ENCODE assay signal across 17 cellular contexts in the genomic region with DNA sequence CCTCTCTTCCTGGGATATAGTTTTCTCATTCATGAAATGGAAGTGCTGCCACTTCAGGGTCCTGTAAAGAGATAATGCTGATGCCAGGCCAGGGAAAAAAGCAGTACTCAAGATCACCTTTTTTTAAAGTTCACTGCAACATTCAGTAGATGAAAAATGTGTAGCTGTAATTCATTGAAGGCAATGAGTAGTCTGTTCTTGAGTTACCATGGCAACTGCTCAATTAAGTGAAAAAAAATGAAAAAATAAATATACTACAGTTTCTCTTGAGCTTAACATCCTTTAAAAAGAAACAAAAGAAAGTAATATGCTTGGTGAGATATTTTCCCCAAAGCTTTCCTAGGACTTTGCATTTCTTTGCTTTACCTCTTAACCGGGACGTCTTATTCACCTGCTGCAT.
DNase-seq lines count a peak whose midpoint lies in the region; ATAC-seq and TF ChIP-seq lines count a peak whose summit lies in the region.
"Had no signal": no experiment of that assay in that cellular context is flagged by ENCODE, and none has a peak within 500 bp of the region (broad histone marks: within the 10 kb centered on the region; RNA-seq: fewer than 3 reads in every experiment).

No MANE protein-coding gene starts in this region.

- in situ Hi-C loops in GM23248 (cut with MboI) (no loop called here), IMR-90 (cut with MboI; ENCODE audit: low sequenced_read_pairs) (no loop called here)

- no peak overlapping the region for H2BK5ac ChIP-seq in IMR-90 (ENCODE audit: low read depth, low read length, poor library complexity, severe bottlenecking)

- POLR2A ChIA-PET in IMR-90 (lab: Charles Lee; ENCODE audit: unreplicated experiment) = interaction anchor here (0.5 kb wide), 1 partner anchor 108 kb away, joined by 3 read pairs; no protein-coding TSS in a partner anchor

- DNase-seq in GM23248 (peak; percentile 10), IMR-90 (peak; percentile 19), dorsolateral prefrontal cortex (no peak), mucosa of descending colon (no peak), HPDE6-E6E7 (ENCODE audit: extremely low spot score) (no peak)
- DNase-seq: ACHN; BE2C; CD4-positive, CD25-positive, alpha-beta regulatory T cell; CD8-positive, alpha-beta memory T cell; COR-L47; DMS 273 treated with DMSO at 0.1 percent for 48 hours; DMS79; GF-D8; H9; KBM-7 had no signal

- no peak overlapping the region for H4K5ac ChIP-seq in IMR-90 (ENCODE audit: low read depth, low read length)

- no peak for ATAC-seq in IMR-90 (ENCODE audit: low read depth)
- ATAC-seq in mucosa of descending colon = no peak
- ATAC-seq in GM18505 (IDR thresholded peaks at IDR 0.05; ENCODE audit: unreplicated experiment) = no peak

- H3K9me1 ChIP-seq in IMR-90 (ENCODE audit: insufficient read depth, low read length) = peaks cover 18% of the 10 kb centered on the region

- H3K4me1 ChIP-seq in GM23248 (ENCODE audit: insufficient read depth) (peaks cover 1% of the 10 kb centered on the region), IMR-90 (ENCODE audit: control insufficient read depth, insufficient read depth, low read length) (peaks cover 12% of the 10 kb centered on the region), mucosa of descending colon (ENCODE audit: low read depth) (no peaks in the 10 kb centered on the region)
- H3K4me1 ChIP-seq: BE2C had no signal

- H3K56ac ChIP-seq in IMR-90 (ENCODE audit: extremely low read depth, insufficient read depth, low read length) = no peak overlapping the region

- no peak overlapping the region for H2AFZ ChIP-seq in GM23248
- no peak overlapping the region for H2AFZ ChIP-seq in IMR-90 (replicated peaks; ENCODE audit: low read length, poor library complexity)

- H3K23ac ChIP-seq in IMR-90 (ENCODE audit: low read depth, low read length) = no peak overlapping the region

- no TSS peak for BruUV-seq in IMR-90 (replicated peaks; lab: Mats Ljungman, UMichigan)

- no peak for TF ChIP-seq RAD21 in IMR-90 (IDR thresholded peaks at IDR 0.05; ENCODE audit: low read length)

- no peaks in the 10 kb centered on the region for H3K36me3 ChIP-seq in GM23248 (ENCODE audit: low read depth)
- H3K36me3 ChIP-seq in IMR-90 (ENCODE audit: control insufficient read depth, insufficient read depth, low read length) = no peaks in the 10 kb centered on the region
- no peaks in the 10 kb centered on the region for H3K36me3 ChIP-seq in mucosa of descending colon (ENCODE audit: low read depth)
- H3K36me3 ChIP-seq: BE2C had no signal

- no peak overlapping the region for H3K4me2 ChIP-seq in GM23248 (ENCODE audit: unreplicated experiment)
- no peak overlapping the region for H3K4me2 ChIP-seq in IMR-90 (ENCODE audit: low read depth, low read length)

- no peak overlapping the region for H2BK15ac ChIP-seq in IMR-90 (ENCODE audit: low read depth, low read length)

- H3K4me3 ChIP-seq in GM23248 (no peak overlapping the region), IMR-90 (ENCODE audit: insufficient read depth, low read depth, low read length) (no peak overlapping the region), dorsolateral prefrontal cortex (no peak overlapping the region), mucosa of descending colon (no peak overlapping the region)

- H3K79me2 ChIP-seq in GM23248 (ENCODE audit: insufficient read depth) = no peaks in the 10 kb centered on the region

- dilution Hi-C loops in IMR-90 (cut with HindIII; ENCODE audit: low sequenced_read_pairs, unreplicated experiment) = no loop called here

- H4K20me1 ChIP-seq in GM23248 (ENCODE audit: insufficient read depth) (no peaks in the 10 kb centered on the region), IMR-90 (ENCODE audit: insufficient read depth, low read length) (no peaks in the 10 kb centered on the region)

- H3K79me1 ChIP-seq in IMR-90 (ENCODE audit: low read depth in 1 of 2, low read length in 2 of 2) = peaks cover 0 to 45% of the 10 kb centered on the region in 2 experiments; a peak in 2 of 4 replicates

- no peak overlapping the region for H3K27ac ChIP-seq in GM23248
- no peak overlapping the region for H3K27ac ChIP-seq in IMR-90 (ENCODE audit: insufficient read depth, low read length)
- peak overlapping the region in 49 of 59 donors; percentile 29 to 97 (median 91) for H3K27ac ChIP-seq in dorsolateral prefrontal cortex
- peak overlapping the region; percentile 92 for H3K27ac ChIP-seq in temporal lobe (ENCODE audit: low read depth, low read length)

- H3K27me3 ChIP-seq in GM23248 (replicated peaks; ENCODE audit: insufficient read depth) (no peaks in the 10 kb centered on the region), IMR-90 (ENCODE audit: control insufficient read depth, insufficient read depth, low read length) (no peaks in the 10 kb centered on the region), dorsolateral prefrontal cortex (no peaks in the 10 kb centered on the region)
- H3K27me3 ChIP-seq: BE2C had no signal

- no peak overlapping the region for H2BK20ac ChIP-seq in IMR-90 (ENCODE audit: low read depth, low read length)

- no peak overlapping the region for H3K4ac ChIP-seq in IMR-90 (ENCODE audit: low read depth, low read length)

- TF ChIP-seq POLR2A in IMR-90 (IDR thresholded peaks at IDR 0.05; ENCODE audit: low read depth, low read length) (no peak), GM18505 (IDR thresholded peaks at IDR 0.05; ENCODE audit: borderline replicate concordance, extremely low read depth, insufficient read depth, insufficient read length) (no peak)

- no peak overlapping the region for H4K91ac ChIP-seq in IMR-90 (ENCODE audit: insufficient read depth, low read depth, low read length)

- TF ChIP-seq CTCF in IMR-90 (conservative IDR thresholded peaks at IDR 0.05; ENCODE audit: low read depth, low read length) (no peak), dorsolateral prefrontal cortex (IDR thresholded peaks at IDR 0.05 in 54 of 56, conservative IDR thresholded peaks at IDR 0.05 in 2 of 56; ENCODE audit: low read depth in 1 of 56, partially characterized antibody in 56 of 56) (no peak), mucosa of descending colon (IDR thresholded peaks at IDR 0.05) (no peak)

- H3K9me2 ChIP-seq in GM23248 (ENCODE audit: insufficient read depth) = no peaks in the 10 kb centered on the region

- peaks cover 4% of the 10 kb centered on the region; the same call in 1 of the 2 replicates for H3F3A ChIP-seq in GM23248 (ENCODE audit: insufficient read depth)

- H3K14ac ChIP-seq in IMR-90 (replicated peaks; ENCODE audit: low read depth, low read length) = 0 out of 2 replicates have a peak overlapping the region, but pooled peaks have one; percentile 19

- intact Hi-C loops in IMR-90 (cut with micrococcal nuclease) (no loop called here), dorsolateral prefrontal cortex (cut with DNase I) (loop anchor here in 1 of 2 donors (5.0 kb wide), 1 partner anchor 37 kb away; no protein-coding TSS in a partner anchor), mucosa of descending colon (cut with DNase I, micrococcal nuclease) (no loop called here)

- H2AK9ac ChIP-seq in IMR-90 (replicated peaks; ENCODE audit: low read depth, low read length, poor library complexity) = no peak overlapping the region

- WGBS in GM23248 (ENCODE audit: low coverage in 1 of 2, low lambda C conversion rate in 2 of 2, missing lambda C conversion rate in 2 of 2), 2 experiments = 86 to 89% methylated on average over 2 of the region's 2 CpGs
- no CpG with 5 or more reads among the region's 2 CpGs for WGBS in IMR-90 (ENCODE audit: extremely low coverage in 2 of 2, insufficient read length in 1 of 2), 2 experiments

- CTCF ChIA-PET in IMR-90 (lab: Yijun Ruan, JAX) = no interaction called here

- peak overlapping the region; percentile 20; the same call in 1 of the 2 replicates for H2AK5ac ChIP-seq in IMR-90 (ENCODE audit: low read depth, low read length)

- H2BK120ac ChIP-seq in IMR-90 (ENCODE audit: low read depth, low read length) = no peak overlapping the region

- no peaks in the 10 kb centered on the region for H3K9me3 ChIP-seq in GM23248 (ENCODE audit: low read depth)
- H3K9me3 ChIP-seq in IMR-90 (ENCODE audit: control insufficient read depth, insufficient read depth, low read length) = no peaks in the 10 kb centered on the region
- H3K9me3 ChIP-seq in mucosa of descending colon = no peaks in the 10 kb centered on the region
- H3K9me3 ChIP-seq: BE2C had no signal

- H3K9ac ChIP-seq in GM23248 = no peak overlapping the region
- no peak overlapping the region for H3K9ac ChIP-seq in IMR-90 (ENCODE audit: low read depth, low read length)

- H4K8ac ChIP-seq in IMR-90 (ENCODE audit: low read depth in 2 of 2, low read length in 2 of 2) = no peak overlapping the region

- H3K18ac ChIP-seq in IMR-90 (ENCODE audit: low read depth, low read length) = no peak overlapping the region

TF ChIP-seq in IMR-90, 13 proteins besides CTCF, POLR2A, EP300 and RAD21 (continues in another document):
- TF ChIP-seq MAFK (IDR thresholded peaks at IDR 0.05; ENCODE audit: low read depth, low read length) (no peak), MAZ (IDR thresholded peaks at IDR 0.05; ENCODE audit: borderline replicate concordance, low read depth, low read length) (no peak), MXI1 (IDR thresholded peaks at IDR 0.05; ENCODE audit: borderline replicate concordance, low read depth, low read length) (no peak), BHLHE40 (IDR thresholded peaks at IDR 0.05; ENCODE audit: low read depth, low read length) (no peak), CEBPB (IDR thresholded peaks at IDR 0.05; ENCODE audit: low read depth, low read length) (no peak), FOS (IDR thresholded peaks at IDR 0.05; ENCODE audit: low read depth, low read length) (no peak), NFE2L2 (IDR thresholded peaks at IDR 0.05; ENCODE audit: low read depth, low read length) (no peak), SMC3 (IDR thresholded peaks at IDR 0.05; ENCODE audit: low read depth, low read length) (no peak)
- TF ChIP-seq, protein P1, sequence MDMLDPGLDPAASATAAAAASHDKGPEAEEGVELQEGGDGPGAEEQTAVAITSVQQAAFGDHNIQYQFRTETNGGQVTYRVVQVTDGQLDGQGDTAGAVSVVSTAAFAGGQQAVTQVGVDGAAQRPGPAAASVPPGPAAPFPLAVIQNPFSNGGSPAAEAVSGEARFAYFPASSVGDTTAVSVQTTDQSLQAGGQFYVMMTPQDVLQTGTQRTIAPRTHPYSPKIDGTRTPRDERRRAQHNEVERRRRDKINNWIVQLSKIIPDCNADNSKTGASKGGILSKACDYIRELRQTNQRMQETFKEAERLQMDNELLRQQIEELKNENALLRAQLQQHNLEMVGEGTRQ (IDR thresholded peaks at IDR 0.05; ENCODE audit: low read depth, low read length) = no peak
- TF ChIP-seq, protein P2, sequence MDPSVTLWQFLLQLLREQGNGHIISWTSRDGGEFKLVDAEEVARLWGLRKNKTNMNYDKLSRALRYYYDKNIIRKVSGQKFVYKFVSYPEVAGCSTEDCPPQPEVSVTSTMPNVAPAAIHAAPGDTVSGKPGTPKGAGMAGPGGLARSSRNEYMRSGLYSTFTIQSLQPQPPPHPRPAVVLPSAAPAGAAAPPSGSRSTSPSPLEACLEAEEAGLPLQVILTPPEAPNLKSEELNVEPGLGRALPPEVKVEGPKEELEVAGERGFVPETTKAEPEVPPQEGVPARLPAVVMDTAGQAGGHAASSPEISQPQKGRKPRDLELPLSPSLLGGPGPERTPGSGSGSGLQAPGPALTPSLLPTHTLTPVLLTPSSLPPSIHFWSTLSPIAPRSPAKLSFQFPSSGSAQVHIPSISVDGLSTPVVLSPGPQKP (IDR thresholded peaks at IDR 0.05; ENCODE audit: borderline replicate concordance, low read depth, low read length) = no peak

Comparison
In these comparisons a context has a peak if more than half of its experiments do, and no peak if none do; other contexts are left out.
1. DNase-seq: peak in GM23248 (single experiment) and IMR-90 (single experiment); none in dorsolateral prefrontal cortex (0 of 10), mucosa of descending colon (0 of 3) and HPDE6-E6E7 (single experiment).
2. H3K27ac ChIP-seq: peak in dorsolateral prefrontal cortex (49 of 59) and temporal lobe (single experiment); none in GM23248 (single experiment) and IMR-90 (single experiment).